16 cellular contexts compared by ENCODE assay signal in the genomic region with DNA sequence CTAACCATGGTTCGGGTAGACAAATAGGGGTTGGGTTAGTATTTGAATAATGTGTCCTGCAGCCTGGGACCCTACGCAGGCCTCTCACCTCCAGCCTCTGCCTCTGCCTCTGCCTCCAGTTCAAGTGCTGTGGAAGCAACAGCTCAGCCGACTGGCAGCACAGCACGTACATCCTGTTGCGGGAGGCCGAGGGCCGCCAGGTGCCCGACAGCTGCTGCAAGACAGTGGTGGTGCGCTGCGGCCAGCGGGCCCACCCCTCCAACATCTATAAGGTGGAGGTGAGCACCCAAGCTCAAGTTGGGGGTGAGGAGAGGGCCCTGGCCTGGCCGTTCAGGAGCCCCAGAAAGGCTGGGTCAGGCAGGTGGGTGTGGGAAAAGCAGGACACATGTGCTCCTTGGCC. TPM values are rescaled to one million over a fixed set of nuclear protein-coding genes. Genes with fewer than 3 reads are reported as not detected.
DNase-seq lines count a peak whose midpoint lies in the region; ATAC-seq lines count a peak whose summit lies in the region.
"Had no signal": no experiment of that assay in that cellular context is flagged by ENCODE, and none has a peak within 500 bp of the region (broad histone marks: within the 10 kb centered on the region; RNA-seq: fewer than 3 reads in every experiment).

No MANE protein-coding gene starts in this region.

- peak; percentile 63 for DNase-seq in DMS53 treated with DMSO at 0.1 percent for 48 hours (lab: John Stamatoyannopoulos, UW; ENCODE audit: unreplicated experiment)
- DNase-seq in NCI-H526 treated with DMSO at 0.1 percent for 48 hours (lab: John Stamatoyannopoulos, UW): peak; percentile 58
- DNase-seq in SHP77 treated with DMSO at 0.1 percent for 48 hours (lab: John Stamatoyannopoulos, UW): peak; percentile 79
- DNase-seq in cerebellum (ENCODE audit: low spot score): no peak
- DNase-seq: C1 segment of cervical spinal cord; Calu3; CD4-positive, alpha-beta memory T cell; COR-L47; DMS79; EL; GDM1; HFFc6 had no signal

- ATAC-seq in HG03342 (IDR thresholded peaks at IDR 0.05; ENCODE audit: unreplicated experiment) (no peak), HG03139 (IDR thresholded peaks at IDR 0.05; ENCODE audit: unreplicated experiment) (no peak)
- ATAC-seq: GM23338 had no signal

RNA-seq across cellular contexts. Expression of a gene that starts 55.9 kb away (rescaled TPM):
- total RNA-seq in cerebellum: 17.3 TPM
- total RNA-seq: A172; Calu3; CD4-positive, alpha-beta memory T cell had no signal
